ENCODE assay signal across 11 cellular contexts in genomic region chr12:43551971-43552559, GRCh38. TPM values are rescaled to one million over a fixed set of nuclear protein-coding genes. Genes with fewer than 3 reads are reported as not detected.
DNase-seq lines count a peak whose midpoint lies in the region; ATAC-seq and TF ChIP-seq lines count a peak whose summit lies in the region.
"Had no signal": no experiment of that assay in that cellular context is flagged by ENCODE, and none has a peak within 500 bp of the region (broad histone marks: within the 10 kb centered on the region; RNA-seq: fewer than 3 reads in every experiment).

Gene ADAMTS20, minus strand, starts transcription at chr12:43552203. Its CDS starts 282 bp downstream, at chr12:43551921.

- H3K27me3 Mint-ChIP-seq in activated T-cell treated with anti-CD3 and anti-CD28 coated beads, Interleukin-2, amount 50 U/mL, for 72 hours (ENCODE audit: low read depth): peaks cover 41% of the 10 kb centered on the region
- peaks cover 29% of the 10 kb centered on the region for H3K27me3 Mint-ChIP-seq in activated T-cell treated with anti-CD3 and anti-CD28 coated beads, Interleukin-2, amount 50 U/mL, for 4 hours (ENCODE audit: low read depth)
- peaks cover 61% of the 10 kb centered on the region for H3K27me3 Mint-ChIP-seq in type B pancreatic cell
- H3K27me3 Mint-ChIP-seq in activated T-helper 17 cell treated with anti-CD3 and anti-CD28 coated beads, Interleukin-2, amount 50 U/mL, for 72 hours: peaks cover 26% of the 10 kb centered on the region

- H3K36me3 Mint-ChIP-seq in activated T-cell treated with anti-CD3 and anti-CD28 coated beads, Interleukin-2, amount 50 U/mL, for 72 hours (ENCODE audit: insufficient read depth in 2 of 2): peaks cover 3 to 4% of the 10 kb centered on the region in 2 donors
- H3K36me3 Mint-ChIP-seq in activated T-cell treated with anti-CD3 and anti-CD28 coated beads, Interleukin-2, amount 50 U/mL, for 4 hours (ENCODE audit: insufficient read depth): no peaks in the 10 kb centered on the region
- H3K36me3 Mint-ChIP-seq in type B pancreatic cell: peaks cover 9% of the 10 kb centered on the region
- no peaks in the 10 kb centered on the region for H3K36me3 Mint-ChIP-seq in activated T-helper 17 cell treated with anti-CD3 and anti-CD28 coated beads, Interleukin-2, amount 50 U/mL, for 72 hours (ENCODE audit: low read depth)

- in situ Hi-C loops in astrocyte of the spinal cord (cut with HindIII; ENCODE audit: low sequenced_read_pairs): no loop called here

- ATAC-seq in activated T-cell treated with anti-CD3 and anti-CD28 coated beads, Interleukin-2, amount 50 U/mL, for 72 hours (replicated peaks in 1 of 2): no peak
- ATAC-seq in activated T-cell treated with anti-CD3 and anti-CD28 coated beads, Interleukin-2, amount 50 U/mL, for 4 hours: no peak
- ATAC-seq in activated T-helper 17 cell treated with anti-CD3 and anti-CD28 coated beads, Interleukin-2, amount 50 U/mL, for 72 hours (replicated peaks): no peak
- ATAC-seq in HG03175 (IDR thresholded peaks at IDR 0.05; ENCODE audit: unreplicated experiment): no peak
- no peak for ATAC-seq in GM19455 (IDR thresholded peaks at IDR 0.05; ENCODE audit: unreplicated experiment)
- ATAC-seq: GM12878 had no signal

- H3K9me3 Mint-ChIP-seq in activated T-cell treated with anti-CD3 and anti-CD28 coated beads, Interleukin-2, amount 50 U/mL, for 72 hours: peaks cover under 1 to 3% of the 10 kb centered on the region in 2 donors
- peaks cover 18% of the 10 kb centered on the region for H3K9me3 Mint-ChIP-seq in activated T-cell treated with anti-CD3 and anti-CD28 coated beads, Interleukin-2, amount 50 U/mL, for 4 hours
- peaks cover 5% of the 10 kb centered on the region for H3K9me3 Mint-ChIP-seq in type B pancreatic cell
- H3K9me3 Mint-ChIP-seq in activated T-helper 17 cell treated with anti-CD3 and anti-CD28 coated beads, Interleukin-2, amount 50 U/mL, for 72 hours: peaks cover 3% of the 10 kb centered on the region

- peak within 1 kb of the TSS; percentile 50 to 51 for H3K4me3 Mint-ChIP-seq in activated T-cell treated with anti-CD3 and anti-CD28 coated beads, Interleukin-2, amount 50 U/mL, for 72 hours
- no peak within 1 kb of the TSS for H3K4me3 Mint-ChIP-seq in activated T-cell treated with anti-CD3 and anti-CD28 coated beads, Interleukin-2, amount 50 U/mL, for 4 hours
- peak within 1 kb of the TSS; percentile 94 for H3K4me3 Mint-ChIP-seq in type B pancreatic cell
- H3K4me3 Mint-ChIP-seq in activated T-helper 17 cell treated with anti-CD3 and anti-CD28 coated beads, Interleukin-2, amount 50 U/mL, for 72 hours: no peak within 1 kb of the TSS

- H3K4me3 ChIP-seq in astrocyte of the spinal cord (ENCODE audit: low read depth, low read length): peak within 1 kb of the TSS; percentile 31
- H3K4me3 ChIP-seq: GM12878 had no signal

- no peak within 1 kb of the TSS for H3K27ac Mint-ChIP-seq in activated T-cell treated with anti-CD3 and anti-CD28 coated beads, Interleukin-2, amount 50 U/mL, for 72 hours
- no peak within 1 kb of the TSS for H3K27ac Mint-ChIP-seq in type B pancreatic cell
- no peak within 1 kb of the TSS for H3K27ac Mint-ChIP-seq in activated T-helper 17 cell treated with anti-CD3 and anti-CD28 coated beads, Interleukin-2, amount 50 U/mL, for 72 hours

- H3K4me1 Mint-ChIP-seq in activated T-cell treated with anti-CD3 and anti-CD28 coated beads, Interleukin-2, amount 50 U/mL, for 72 hours (ENCODE audit: low read depth): peaks cover 5% of the 10 kb centered on the region
- H3K4me1 Mint-ChIP-seq in activated T-cell treated with anti-CD3 and anti-CD28 coated beads, Interleukin-2, amount 50 U/mL, for 4 hours (ENCODE audit: low read depth): no peaks in the 10 kb centered on the region
- H3K4me1 Mint-ChIP-seq in type B pancreatic cell (ENCODE audit: unreplicated experiment): peaks cover 5% of the 10 kb centered on the region
- H3K4me1 Mint-ChIP-seq in activated T-helper 17 cell treated with anti-CD3 and anti-CD28 coated beads, Interleukin-2, amount 50 U/mL, for 72 hours: no peaks in the 10 kb centered on the region

- TF ChIP-seq CTCF in astrocyte of the spinal cord (IDR thresholded peaks at IDR 0.05; ENCODE audit: low read depth, low read length) (no peak), type B pancreatic cell (conservative IDR thresholded peaks at IDR 0.05) (peak; percentile 75)

- no peak for DNase-seq in activated T-cell treated with anti-CD3 and anti-CD28 coated beads, Interleukin-2, amount 50 U/mL, for 72 hours
- no peak for DNase-seq in activated T-cell treated with anti-CD3 and anti-CD28 coated beads, Interleukin-2, amount 50 U/mL, for 4 hours
- DNase-seq in astrocyte of the spinal cord (ENCODE audit: low read depth, low spot score): peak; percentile 16
- DNase-seq in iris pigment epithelial cell (ENCODE audit: low read depth): peak; percentile 14
- DNase-seq in type B pancreatic cell (ENCODE audit: extremely low spot score, unreplicated experiment): peak; percentile 81
- DNase-seq: activated naive CD4-positive, alpha-beta T cell treated with Interleukin-2 at 50 U/mL for 16 hours; NCI-H526 had no signal

RNA-seq across cellular contexts. Expression of gene ADAMTS20, which starts in this region (rescaled TPM):
- not detected for total RNA-seq in activated T-cell treated with anti-CD3 and anti-CD28 coated beads, Interleukin-2, amount 50 U/mL, for 72 hours
- not detected for total RNA-seq in activated T-cell treated with anti-CD3 and anti-CD28 coated beads, Interleukin-2, amount 50 U/mL, for 4 hours
- 1.2 and 3.1 TPM in 2 replicates for total RNA-seq in type B pancreatic cell (ENCODE audit: low replicate concordance)
- under 1 TPM in 1 of 2 donors, not detected in 1; 0.05 TPM for total RNA-seq in activated T-helper 17 cell treated with anti-CD3 and anti-CD28 coated beads, Interleukin-2, amount 50 U/mL, for 72 hours
- total RNA-seq: GM12878 had no signal

Comparison
In these comparisons a context has a peak if more than half of its experiments do, and no peak if none do; other contexts are left out.
1. H3K4me3 Mint-ChIP-seq: peak in activated T-cell treated with anti-CD3 and anti-CD28 coated beads, Interleukin-2, amount 50 U/mL, for 72 hours (2 of 2) and type B pancreatic cell (single experiment); none in activated T-cell treated with anti-CD3 and anti-CD28 coated beads, Interleukin-2, amount 50 U/mL, for 4 hours (single experiment) and activated T-helper 17 cell treated with anti-CD3 and anti-CD28 coated beads, Interleukin-2, amount 50 U/mL, for 72 hours (single experiment).
2. DNase-seq: peak in astrocyte of the spinal cord (single experiment), iris pigment epithelial cell (single experiment) and type B pancreatic cell (single experiment); none in activated T-cell treated with anti-CD3 and anti-CD28 coated beads, Interleukin-2, amount 50 U/mL, for 72 hours (0 of 2) and activated T-cell treated with anti-CD3 and anti-CD28 coated beads, Interleukin-2, amount 50 U/mL, for 4 hours (single experiment).